ENCODE assay signal across 9 cellular contexts in genomic region chr7:102291056-102291915, GRCh38. TPM values are rescaled to one million over a fixed set of nuclear protein-coding genes. Genes with fewer than 3 reads are reported as not detected.
DNase-seq lines count a peak whose midpoint lies in the region; ATAC-seq lines count a peak whose summit lies in the region.
"Had no signal": no experiment of that assay in that cellular context is flagged by ENCODE, and none has a peak within 500 bp of the region (broad histone marks: within the 10 kb centered on the region; RNA-seq: fewer than 3 reads in every experiment).

No MANE protein-coding gene starts in this region.

- H3K4me1 Mint-ChIP-seq in activated T-helper 2 cell treated with anti-CD3 and anti-CD28 coated beads, Interferon-gamma antibody, Interleukin-2, Interleukin-4, amounts not matched to agents 10 μg/mL and 5 μg/mL and 100 μg/mL, durations not matched to agents 14 hours and 24 hours and 36 hours (ENCODE audit: low read depth) = peaks cover 11% of the 10 kb centered on the region

- peak; percentile 73 for DNase-seq in activated effector memory CD4-positive, alpha-beta T cell treated with anti-CD3 and anti-CD28 coated beads, Interleukin-2, amount 50 U/mL, for 16 hours
- DNase-seq in activated effector memory CD4-positive, alpha-beta T cell treated with Interleukin-2 at 50 U/mL for 16 hours = no peak
- peak; percentile 40 for DNase-seq in activated CD4-positive, alpha-beta T cell treated with anti-CD3 and anti-CD28 coated beads for 48 hours
- DNase-seq in stimulated activated naive CD4-positive, alpha-beta T cell treated with Interleukin-2 at 50 U/mL for 16 hours (lab: John Stamatoyannopoulos, UW) = peak; percentile 23
- DNase-seq in iPS-NIHi11 (ENCODE audit: low spot score) = no peak
- DNase-seq in activated T-helper 2 cell treated with anti-CD3 and anti-CD28 coated beads, Interferon-gamma antibody, Interleukin-2, Interleukin-4, amounts not matched to agents 10 μg/mL and 5 μg/mL and 100 μg/mL, durations not matched to agents 14 hours and 24 hours and 36 hours (ENCODE audit: low spot score) = no peak
- DNase-seq in GDM1 (lab: John Stamatoyannopoulos, UW) = no peak
- DNase-seq: SHP77 treated with DMSO at 0.1 percent for 48 hours had no signal

- ATAC-seq in HG02678 (IDR thresholded peaks at IDR 0.05; ENCODE audit: unreplicated experiment) = peak; percentile 50

- no peak overlapping the region for H3K27ac Mint-ChIP-seq in activated T-helper 2 cell treated with anti-CD3 and anti-CD28 coated beads, Interferon-gamma antibody, Interleukin-2, Interleukin-4, amounts not matched to agents 10 μg/mL and 5 μg/mL and 100 μg/mL, durations not matched to agents 14 hours and 24 hours and 36 hours

- H3K4me3 Mint-ChIP-seq in activated T-helper 2 cell treated with anti-CD3 and anti-CD28 coated beads, Interferon-gamma antibody, Interleukin-2, Interleukin-4, amounts not matched to agents 10 μg/mL and 5 μg/mL and 100 μg/mL, durations not matched to agents 14 hours and 24 hours and 36 hours (ENCODE audit: low read depth) = no peak overlapping the region

- H3K9me3 Mint-ChIP-seq in activated T-helper 2 cell treated with anti-CD3 and anti-CD28 coated beads, Interferon-gamma antibody, Interleukin-2, Interleukin-4, amounts not matched to agents 10 μg/mL and 5 μg/mL and 100 μg/mL, durations not matched to agents 14 hours and 24 hours and 36 hours = no peaks in the 10 kb centered on the region

- intact Hi-C loops in activated T-helper 2 cell treated with anti-CD3 and anti-CD28 coated beads, Interferon-gamma antibody, Interleukin-2, Interleukin-4, amounts not matched to agents 10 μg/mL and 5 μg/mL and 100 μg/mL, durations not matched to agents 14 hours and 24 hours and 36 hours (cut with micrococcal nuclease) = no loop called here

- no peaks in the 10 kb centered on the region for H3K36me3 Mint-ChIP-seq in activated T-helper 2 cell treated with anti-CD3 and anti-CD28 coated beads, Interferon-gamma antibody, Interleukin-2, Interleukin-4, amounts not matched to agents 10 μg/mL and 5 μg/mL and 100 μg/mL, durations not matched to agents 14 hours and 24 hours and 36 hours (ENCODE audit: low read depth)

- H3K27me3 Mint-ChIP-seq in activated T-helper 2 cell treated with anti-CD3 and anti-CD28 coated beads, Interferon-gamma antibody, Interleukin-2, Interleukin-4, amounts not matched to agents 10 μg/mL and 5 μg/mL and 100 μg/mL, durations not matched to agents 14 hours and 24 hours and 36 hours (ENCODE audit: low read depth) = peaks cover 5% of the 10 kb centered on the region

RNA-seq across cellular contexts. Expression of gene SH2B2, which starts 4.6 kb away (rescaled TPM):
- 1.8 and 1.9 TPM in 2 replicates for total RNA-seq in activated T-helper 2 cell treated with anti-CD3 and anti-CD28 coated beads, Interferon-gamma antibody, Interleukin-2, Interleukin-4, amounts not matched to agents 10 μg/mL and 5 μg/mL and 100 μg/mL, durations not matched to agents 14 hours and 24 hours and 36 hours

Comparison
In these comparisons a context has a peak if more than half of its experiments do, and no peak if none do; other contexts are left out.
1. DNase-seq: peak in activated effector memory CD4-positive, alpha-beta T cell treated with anti-CD3 and anti-CD28 coated beads, Interleukin-2, amount 50 U/mL, for 16 hours (single experiment), activated CD4-positive, alpha-beta T cell treated with anti-CD3 and anti-CD28 coated beads for 48 hours (single experiment) and stimulated activated naive CD4-positive, alpha-beta T cell treated with Interleukin-2 at 50 U/mL for 16 hours (single experiment); none in activated effector memory CD4-positive, alpha-beta T cell treated with Interleukin-2 at 50 U/mL for 16 hours (single experiment), iPS-NIHi11 (single experiment), activated T-helper 2 cell treated with anti-CD3 and anti-CD28 coated beads, Interferon-gamma antibody, Interleukin-2, Interleukin-4, amounts not matched to agents 10 μg/mL and 5 μg/mL and 100 μg/mL, durations not matched to agents 14 hours and 24 hours and 36 hours (single experiment) and GDM1 (single experiment).